15 cellular contexts compared by ENCODE assay signal in the genomic region with DNA sequence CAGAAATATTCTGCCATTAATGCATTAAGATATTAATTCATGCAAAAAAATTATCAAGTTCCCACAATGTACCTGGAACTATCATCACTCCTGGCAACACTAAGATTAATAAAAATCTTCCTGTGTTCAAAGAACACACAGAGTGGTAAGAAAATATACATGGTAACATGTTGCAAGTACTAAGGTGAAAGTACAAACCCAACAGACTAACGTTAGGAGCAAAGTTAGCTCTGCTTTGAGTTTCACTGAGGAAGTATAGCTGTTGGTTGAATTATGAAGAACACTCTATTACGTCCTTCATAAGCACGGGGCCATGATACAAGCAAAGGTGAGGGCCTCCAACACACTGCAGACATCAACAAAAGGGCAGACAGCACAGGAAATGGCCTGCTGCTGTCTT. TPM values are rescaled to one million over a fixed set of nuclear protein-coding genes. Genes with fewer than 3 reads are reported as not detected.
DNase-seq lines count a peak whose midpoint lies in the region; ATAC-seq, FAIRE-seq and TF ChIP-seq lines count a peak whose summit lies in the region.
"Had no signal": no experiment of that assay in that cellular context is flagged by ENCODE, and none has a peak within 500 bp of the region (broad histone marks: within the 10 kb centered on the region; RNA-seq: fewer than 3 reads in every experiment).

No MANE protein-coding gene starts in this region.

- no peaks in the 10 kb centered on the region for H3K9me3 Mint-ChIP-seq in activated CD4-positive, alpha-beta T cell treated with anti-CD3 and anti-CD28 coated beads for 36 hours (ENCODE audit: low read depth)
- peaks cover 5% of the 10 kb centered on the region for H3K9me3 Mint-ChIP-seq in activated CD4-positive, alpha-beta T cell treated with anti-CD3 and anti-CD28 coated beads, Interleukin-2, amount 10 ng/mL, durations not matched to agents 7 days and 5 days
- no peaks in the 10 kb centered on the region for H3K9me3 Mint-ChIP-seq in activated naive CD8-positive, alpha-beta T cell (ENCODE audit: low read depth)
- no peaks in the 10 kb centered on the region for H3K9me3 Mint-ChIP-seq in activated naive CD8-positive, alpha-beta T cell treated with anti-CD3 and anti-CD28 coated beads for 36 hours
- H3K9me3 Mint-ChIP-seq: HFFc6 had no signal

- TF ChIP-seq POLR2A in right lobe of liver (IDR thresholded peaks at IDR 0.05): no peak

- peaks cover 63% of the 10 kb centered on the region for H3K36me3 Mint-ChIP-seq in activated CD4-positive, alpha-beta T cell treated with anti-CD3 and anti-CD28 coated beads for 36 hours (ENCODE audit: low read depth)
- H3K36me3 Mint-ChIP-seq in activated CD4-positive, alpha-beta T cell treated with anti-CD3 and anti-CD28 coated beads, Interleukin-2, amount 10 ng/mL, durations not matched to agents 7 days and 5 days (ENCODE audit: low read depth): peaks cover 87% of the 10 kb centered on the region
- peaks cover 31% of the 10 kb centered on the region for H3K36me3 Mint-ChIP-seq in activated naive CD8-positive, alpha-beta T cell
- H3K36me3 Mint-ChIP-seq in activated naive CD8-positive, alpha-beta T cell treated with anti-CD3 and anti-CD28 coated beads for 36 hours: peaks cover 52% of the 10 kb centered on the region

- H3K9me3 ChIP-seq in right lobe of liver: no peaks in the 10 kb centered on the region

- H3K4me3 ChIP-seq in right lobe of liver: no peak overlapping the region

- H3K27ac ChIP-seq in right lobe of liver: peak overlapping the region in 1 of 3 donors; percentile 14
- H3K27ac ChIP-seq: 22Rv1, C4-2B had no signal

- CTCF ChIA-PET in activated CD4-positive, alpha-beta T cell treated with anti-CD3 and anti-CD28 coated beads for 36 hours (lab: Charles Lee): no interaction called here
- CTCF ChIA-PET in activated CD4-positive, alpha-beta T cell treated with anti-CD3 and anti-CD28 coated beads, Interleukin-2, amount 10 ng/mL, durations not matched to agents 7 days and 5 days (lab: Charles Lee): no interaction called here

- H3K36me3 ChIP-seq in right lobe of liver: peaks cover 0 to 27% (median 5%) of the 10 kb centered on the region in 4 donors

- WGBS in right lobe of liver (ENCODE audit: insufficient coverage, low coverage, low lambda C conversion rate, missing lambda C conversion rate): 67% methylated on average over 3 of the region's 3 CpGs

- peaks cover 39% of the 10 kb centered on the region for H3K4me1 Mint-ChIP-seq in activated CD4-positive, alpha-beta T cell treated with anti-CD3 and anti-CD28 coated beads for 36 hours
- H3K4me1 Mint-ChIP-seq in activated CD4-positive, alpha-beta T cell treated with anti-CD3 and anti-CD28 coated beads, Interleukin-2, amount 10 ng/mL, durations not matched to agents 7 days and 5 days: peaks cover 59% of the 10 kb centered on the region
- peaks cover 47% of the 10 kb centered on the region for H3K4me1 Mint-ChIP-seq in activated naive CD8-positive, alpha-beta T cell (ENCODE audit: low read depth)
- peaks cover 52% of the 10 kb centered on the region for H3K4me1 Mint-ChIP-seq in activated naive CD8-positive, alpha-beta T cell treated with anti-CD3 and anti-CD28 coated beads for 36 hours

- no peaks in the 10 kb centered on the region for H3K27me3 ChIP-seq in right lobe of liver

- no peak for DNase-seq in activated CD4-positive, alpha-beta T cell treated with anti-CD3 and anti-CD28 coated beads for 36 hours
- DNase-seq in activated CD4-positive, alpha-beta T cell treated with anti-CD3 and anti-CD28 coated beads, Interleukin-2, amount 10 ng/mL, durations not matched to agents 7 days and 5 days: no peak
- DNase-seq in activated naive CD8-positive, alpha-beta T cell treated with anti-CD3 and anti-CD28 coated beads for 36 hours: no peak
- DNase-seq in HTR-8/SVneo (ENCODE audit: insufficient read length, low spot score) (no peak), right lobe of liver (no peak), AML-193 (lab: John Stamatoyannopoulos, UW) (no peak), HUDEP-2 (lab: John Stamatoyannopoulos, UW; ENCODE audit: unreplicated experiment in 76 of 76) (no peak)
- DNase-seq: Calu3, DMS 273 treated with DMSO at 0.1 percent for 48 hours, HCEC 1CT, HFFc6 had no signal

- peaks cover 0 to 15% (median 5%) of the 10 kb centered on the region in 4 donors for H3K4me1 ChIP-seq in right lobe of liver

- H3K27ac Mint-ChIP-seq in activated CD4-positive, alpha-beta T cell treated with anti-CD3 and anti-CD28 coated beads for 36 hours: peak overlapping the region; percentile 2
- H3K27ac Mint-ChIP-seq in activated CD4-positive, alpha-beta T cell treated with anti-CD3 and anti-CD28 coated beads, Interleukin-2, amount 10 ng/mL, durations not matched to agents 7 days and 5 days: no peak overlapping the region
- peak overlapping the region; percentile 30 for H3K27ac Mint-ChIP-seq in activated naive CD8-positive, alpha-beta T cell
- no peak overlapping the region for H3K27ac Mint-ChIP-seq in activated naive CD8-positive, alpha-beta T cell treated with anti-CD3 and anti-CD28 coated beads for 36 hours
- H3K27ac Mint-ChIP-seq: B cell, HFFc6 had no signal

- H3K27me3 Mint-ChIP-seq in activated CD4-positive, alpha-beta T cell treated with anti-CD3 and anti-CD28 coated beads for 36 hours: no peaks in the 10 kb centered on the region
- H3K27me3 Mint-ChIP-seq in activated CD4-positive, alpha-beta T cell treated with anti-CD3 and anti-CD28 coated beads, Interleukin-2, amount 10 ng/mL, durations not matched to agents 7 days and 5 days: no peaks in the 10 kb centered on the region
- no peaks in the 10 kb centered on the region for H3K27me3 Mint-ChIP-seq in activated naive CD8-positive, alpha-beta T cell
- no peaks in the 10 kb centered on the region for H3K27me3 Mint-ChIP-seq in activated naive CD8-positive, alpha-beta T cell treated with anti-CD3 and anti-CD28 coated beads for 36 hours
- H3K27me3 Mint-ChIP-seq: B cell had no signal

- POLR2A ChIA-PET in activated CD4-positive, alpha-beta T cell treated with anti-CD3 and anti-CD28 coated beads for 36 hours (lab: Charles Lee): no interaction called here
- POLR2A ChIA-PET in activated CD4-positive, alpha-beta T cell treated with anti-CD3 and anti-CD28 coated beads, Interleukin-2, amount 10 ng/mL, durations not matched to agents 7 days and 5 days (lab: Charles Lee): no interaction called here

- no peak for ATAC-seq in activated CD4-positive, alpha-beta T cell treated with anti-CD3 and anti-CD28 coated beads for 36 hours
- ATAC-seq in right lobe of liver: peak; percentile 16 to 55 (median 40)

- H3K4me3 Mint-ChIP-seq in activated CD4-positive, alpha-beta T cell treated with anti-CD3 and anti-CD28 coated beads for 36 hours: no peak overlapping the region
- H3K4me3 Mint-ChIP-seq in activated CD4-positive, alpha-beta T cell treated with anti-CD3 and anti-CD28 coated beads, Interleukin-2, amount 10 ng/mL, durations not matched to agents 7 days and 5 days: no peak overlapping the region
- no peak overlapping the region for H3K4me3 Mint-ChIP-seq in activated naive CD8-positive, alpha-beta T cell
- no peak overlapping the region for H3K4me3 Mint-ChIP-seq in activated naive CD8-positive, alpha-beta T cell treated with anti-CD3 and anti-CD28 coated beads for 36 hours
- H3K4me3 Mint-ChIP-seq: B cell, HFFc6 had no signal

- FAIRE-seq in HTR-8/SVneo (lab: Jason Lieb, UNC): peak; percentile 72

- no peak for TF ChIP-seq CTCF in right lobe of liver (IDR thresholded peaks at IDR 0.05)

- intact Hi-C loops in activated CD4-positive, alpha-beta T cell treated with anti-CD3 and anti-CD28 coated beads for 36 hours (cut with DNase I, micrococcal nuclease): loop anchor here (10.0 kb wide), 2 partner anchors 472 to 502 kb away; partner anchors contain the start of gene CSGALNACT2 (in 1 of the 2)
- intact Hi-C loops in right lobe of liver (cut with DNase I): no loop called here

RNA-seq across cellular contexts. Expression of gene ZNF33B, which starts 5.8 kb away (rescaled TPM):
- 10 to 100 TPM in 1 of 2 experiments, 1 to 10 TPM in 1; 7.4 to 10.5 TPM for total RNA-seq in activated CD4-positive, alpha-beta T cell treated with anti-CD3 and anti-CD28 coated beads for 36 hours
- 10 to 100 TPM; 32.9 to 34.9 TPM for total RNA-seq in activated CD4-positive, alpha-beta T cell treated with anti-CD3 and anti-CD28 coated beads, Interleukin-2, amount 10 ng/mL, durations not matched to agents 7 days and 5 days
- total RNA-seq in activated naive CD8-positive, alpha-beta T cell treated with anti-CD3 and anti-CD28 coated beads for 36 hours: 10 to 100 TPM in 1 of 2 experiments, 1 to 10 TPM in 1; 7.6 to 10.3 TPM
- total RNA-seq in right lobe of liver: 10 to 100 TPM in 3 of 6 experiments, 1 to 10 TPM in 3; 6.1 to 22.1 (median 13.2) TPM

Comparison
In these comparisons a context has a peak if more than half of its experiments do, and no peak if none do; other contexts are left out.
1. H3K27ac Mint-ChIP-seq: peak in activated CD4-positive, alpha-beta T cell treated with anti-CD3 and anti-CD28 coated beads for 36 hours (single experiment) and activated naive CD8-positive, alpha-beta T cell (single experiment); none in activated CD4-positive, alpha-beta T cell treated with anti-CD3 and anti-CD28 coated beads, Interleukin-2, amount 10 ng/mL, durations not matched to agents 7 days and 5 days (single experiment) and activated naive CD8-positive, alpha-beta T cell treated with anti-CD3 and anti-CD28 coated beads for 36 hours (single experiment).
2. intact Hi-C loops: an anchor here in activated CD4-positive, alpha-beta T cell treated with anti-CD3 and anti-CD28 coated beads for 36 hours (10.0 kb wide); none called in right lobe of liver.